In genomic region chr2:154623819-154624218, GRCh38 we compare ENCODE assay signal across 8 cellular contexts.
A peak's percentile ranks its signal among the peaks of the same experiment; 100 is the strongest.
DNase-seq lines count a peak whose midpoint lies in the region; ATAC-seq, FAIRE-seq and TF ChIP-seq lines count a peak whose summit lies in the region.

No MANE protein-coding gene starts in this region.

- H3K27me3 Mint-ChIP-seq in T-helper 17 cell, result no peaks in the 10 kb centered on the region

- in situ Hi-C loops in HepG2 (cut with HindIII; ENCODE audit: extremely low pct_ligation_motif_present, low pct_unique_long_range_greater_than_20kb), result loop anchor here (5.0 to 10.0 kb wide), 2 partner anchors 598 to 681 kb away; no protein-coding TSS in a partner anchor

- no peak overlapping the region for H3K27ac ChIP-seq in HepG2 (ENCODE audit: extremely low read length, insufficient read depth, low read length)

- TF ChIP-seq POLR2A in HepG2 (IDR thresholded peaks at IDR 0.05; ENCODE audit: insufficient read depth in 1 of 2, low read depth in 2 of 2, low read length in 2 of 2), result no peak

- H3K4me3 ChIP-seq in bronchial epithelial cell (ENCODE audit: low read depth, low read length) (no peak overlapping the region), HepG2 (replicated peaks in 1 of 3; ENCODE audit: insufficient read depth in 1 of 3, low read depth in 2 of 3, low read length in 3 of 3) (no peak overlapping the region)

- TF ChIP-seq RAD21 in HepG2 (CRISPR knock-in tag; IDR thresholded peaks at IDR 0.05), result 0 out of 2 replicates have a peak, but pooled peaks have one; percentile 41

- H3K9ac ChIP-seq in HepG2 (ENCODE audit: insufficient read depth, low read depth, low read length), result no peak overlapping the region

- no peaks in the 10 kb centered on the region for H3K36me3 Mint-ChIP-seq in T-helper 17 cell (ENCODE audit: low read depth)

- no peaks in the 10 kb centered on the region for H3K79me2 ChIP-seq in HepG2 (ENCODE audit: insufficient read depth, low read length)

- no TSS peak for BruUV-seq in HepG2 (replicated peaks; lab: Mats Ljungman, UMichigan)

- CTCF ChIA-PET in HepG2 (lab: Yijun Ruan, JAX; ENCODE audit: low intra/inter-chr PET ratio, low total read pairs), result interaction anchor here (1.5 to 2.6 kb wide), 3 partner anchors 598 to 687 kb away, joined by 4 to 18 read pairs (median 8); no protein-coding TSS in a partner anchor

- 9% methylated on average over 3 of the region's 3 CpGs for WGBS in HepG2 (ENCODE audit: low lambda C conversion rate)

- H3K27me3 ChIP-seq in bronchial epithelial cell (ENCODE audit: control insufficient read depth, insufficient read depth, low read length) (no peaks in the 10 kb centered on the region), HepG2 (ENCODE audit: control insufficient read depth in 1 of 2, insufficient read depth in 2 of 2, low read length in 2 of 2) (no peaks in the 10 kb centered on the region)

- no peak overlapping the region for H3K4me2 ChIP-seq in HepG2 (ENCODE audit: low read depth, low read length)

- H3K36me3 ChIP-seq in bronchial epithelial cell (ENCODE audit: control insufficient read depth, insufficient read depth, low read length), result no peaks in the 10 kb centered on the region
- H3K36me3 ChIP-seq in HepG2 (replicated peaks in 1 of 2; ENCODE audit: control insufficient read depth in 1 of 2, insufficient read depth in 2 of 2, low read length in 2 of 2), result no peaks in the 10 kb centered on the region

- FAIRE-seq in bronchial epithelial cell (lab: Jason Lieb, UNC) (no peak), HepG2 (lab: Jason Lieb, UNC) (peak; percentile 92)

- intact Hi-C loops in HepG2 (cut with micrococcal nuclease; ENCODE audit: unreplicated experiment), result loop anchor here (1.0 to 10.0 kb wide), 4 partner anchors 185 to 686 kb away; no protein-coding TSS in a partner anchor

- no peaks in the 10 kb centered on the region for H3K4me1 ChIP-seq in HepG2 (ENCODE audit: insufficient read depth, low read length)

- peak; percentile 80 for ATAC-seq in HG02798 (IDR thresholded peaks at IDR 0.05; ENCODE audit: poor library complexity, unreplicated experiment)
- ATAC-seq in HepG2, result peak; percentile 90
- ATAC-seq in HG02840 (IDR thresholded peaks at IDR 0.05; ENCODE audit: low FRiP score, unreplicated experiment), result no peak
- no peak for ATAC-seq in T-helper 17 cell

- DNase-seq in NCI-H446 (lab: John Stamatoyannopoulos, UW) (peak; percentile 74 to 81), bronchial epithelial cell (ENCODE audit: low read depth) (peak; percentile 44), HepG2 (ENCODE audit: low spot score) (peak; percentile 42), T-helper 17 cell (no peak)
- no peak for DNase-seq in effector CD4-positive, alpha-beta T cell

- no peak overlapping the region for H3K27ac Mint-ChIP-seq in T-helper 17 cell

- no peak overlapping the region for H3K4me3 Mint-ChIP-seq in T-helper 17 cell

- POLR2A ChIA-PET in HepG2 (lab: Yijun Ruan, JAX), result no interaction called here

- H2AFZ ChIP-seq in HepG2 (ENCODE audit: low read length), result no peak overlapping the region

- TF ChIP-seq EP300 in HepG2 (IDR thresholded peaks at IDR 0.05; ENCODE audit: low read depth in 2 of 2, low read length in 2 of 2) (no peak), HepG2 (CRISPR knock-in tag; IDR thresholded peaks at IDR 0.05; ENCODE audit: borderline replicate concordance) (no peak)

- no peaks in the 10 kb centered on the region for H3K4me1 Mint-ChIP-seq in T-helper 17 cell

- TF ChIP-seq CTCF in GM12873 (IDR thresholded peaks at IDR 0.05; ENCODE audit: insufficient read depth, low read depth, low read length, missing control alignments) (peak; percentile 68), bronchial epithelial cell (IDR thresholded peaks at IDR 0.05; ENCODE audit: insufficient read depth, low read length, severe bottlenecking) (peak; percentile 57), HepG2 (CRISPR knock-in tag; IDR thresholded peaks at IDR 0.05) (peak; percentile 76)

- H3K9me3 ChIP-seq in HepG2 (ENCODE audit: low read length), result no peaks in the 10 kb centered on the region
- no peaks in the 10 kb centered on the region for H3K9me3 ChIP-seq in T-helper 17 cell (ENCODE audit: control insufficient read depth, low read length, poor library complexity, severe bottlenecking)

- no peaks in the 10 kb centered on the region for H4K20me1 ChIP-seq in HepG2 (ENCODE audit: insufficient read depth, low read length)

TF ChIP-seq in HepG2, 621 proteins besides CTCF, POLR2A, EP300 and RAD21:
- TF ChIP-seq STAG1 (CRISPR knock-in tag; IDR thresholded peaks at IDR 0.05) (peak; percentile 76), REPIN1 (CRISPR knock-in tag; IDR thresholded peaks at IDR 0.05; ENCODE audit: borderline replicate concordance, low read depth) (0 out of 2 replicates have a peak, but pooled peaks have one; percentile 27), SMC3 (IDR thresholded peaks at IDR 0.05; ENCODE audit: low read length) (peak; percentile 87), CREB1 (IDR thresholded peaks at IDR 0.05) (no peak), CREB1 (CRISPR knock-in tag; IDR thresholded peaks at IDR 0.05) (no peak)
TF ChIP-seq in HepG2: peak in this region for 3.

Comparison
In these comparisons a context has a peak if more than half of its experiments do, and no peak if none do; other contexts are left out.
1. ATAC-seq: peak in HG02798 (single experiment) and HepG2 (single experiment); none in HG02840 (single experiment) and T-helper 17 cell (single experiment).
2. DNase-seq: peak in NCI-H446 (2 of 2), bronchial epithelial cell (single experiment) and HepG2 (single experiment); none in T-helper 17 cell (0 of 3) and effector CD4-positive, alpha-beta T cell (single experiment).
3. Peak in every context shown above with its lines, with median percentiles within 50 percentile points of each other: CTCF ChIP-seq.